8 cellular contexts compared by ENCODE assay signal in genomic region chrX:52261463-52262194, GRCh38.
DNase-seq lines count a peak whose midpoint lies in the region; ATAC-seq, FAIRE-seq and TF ChIP-seq lines count a peak whose summit lies in the region.

No MANE protein-coding gene starts in this region.

- peak overlapping the region; percentile 94 for H3K27ac Mint-ChIP-seq in type B pancreatic cell

- no peaks in the 10 kb centered on the region for H3K27me3 Mint-ChIP-seq in type B pancreatic cell

- peak; percentile 75 for TF ChIP-seq CTCF in cardiac muscle cell (IDR thresholded peaks at IDR 0.05; ENCODE audit: low read depth, low read length)
- TF ChIP-seq CTCF in type B pancreatic cell (conservative IDR thresholded peaks at IDR 0.05): peak; percentile 98

- H3K4me3 ChIP-seq in adipocyte (ENCODE audit: low read length) (peak overlapping the region; percentile 92), cardiac muscle cell (peak overlapping the region; percentile 65)

- no peaks in the 10 kb centered on the region for H3K36me3 Mint-ChIP-seq in type B pancreatic cell

- peak; percentile 49 for DNase-seq in GM12891 (ENCODE audit: insufficient read length, low spot score)
- peak; percentile 69 for DNase-seq in NCI-H128 (lab: John Stamatoyannopoulos, UW; ENCODE audit: unreplicated experiment)
- DNase-seq in SW 1271 (lab: John Stamatoyannopoulos, UW): peak; percentile 5 to 38
- peak; percentile 94 for DNase-seq in adipocyte (ENCODE audit: low read depth)
- DNase-seq in cardiac muscle cell (ENCODE audit: low read depth in 1 of 2, low spot score in 1 of 2): peak; percentile 91 to 92
- peak; percentile 87 for DNase-seq in pons (ENCODE audit: low spot score)
- peak; percentile 82 for DNase-seq in type B pancreatic cell (ENCODE audit: extremely low spot score, unreplicated experiment)

- no peaks in the 10 kb centered on the region for H3K9me3 ChIP-seq in adipocyte (ENCODE audit: control insufficient read depth, low read length)
- no peaks in the 10 kb centered on the region for H3K9me3 ChIP-seq in cardiac muscle cell (ENCODE audit: low read depth)

- H3K4me3 Mint-ChIP-seq in type B pancreatic cell: peak overlapping the region; percentile 92

- no peak for TF ChIP-seq POLR2A in GM12891 (IDR thresholded peaks at IDR 0.05; ENCODE audit: low read depth, low read length)

- peaks cover 8% of the 10 kb centered on the region for H3K4me1 ChIP-seq in adipocyte (ENCODE audit: control insufficient read depth, insufficient read depth, low read length)
- H3K4me1 ChIP-seq in cardiac muscle cell (ENCODE audit: low read depth): peaks cover 15% of the 10 kb centered on the region

- peak overlapping the region; percentile 97 for H3K27ac ChIP-seq in cardiac muscle cell

- peaks cover 13% of the 10 kb centered on the region for H3K4me1 Mint-ChIP-seq in type B pancreatic cell (ENCODE audit: unreplicated experiment)

- peak overlapping the region; percentile 89 for H3K9ac ChIP-seq in adipocyte (ENCODE audit: low read length)

- H3K36me3 ChIP-seq in adipocyte (ENCODE audit: control insufficient read depth, insufficient read depth, low read length, severe bottlenecking) (no peaks in the 10 kb centered on the region), cardiac muscle cell (no peaks in the 10 kb centered on the region)

- H3K27me3 ChIP-seq in adipocyte (replicated peaks; ENCODE audit: control insufficient read depth, insufficient read depth, low read length) (peaks cover 47% of the 10 kb centered on the region), cardiac muscle cell (no peaks in the 10 kb centered on the region)

- peak; percentile 67 for FAIRE-seq in GM12891 (lab: Jason Lieb, UNC)

- ATAC-seq in HG02763 (IDR thresholded peaks at IDR 0.05; ENCODE audit: unreplicated experiment): peak; percentile 98

- H3K9me3 Mint-ChIP-seq in type B pancreatic cell: no peaks in the 10 kb centered on the region

TF ChIP-seq in GM12891, 5 proteins besides CTCF, POLR2A, EP300 and RAD21:
- TF ChIP-seq TAF1 (IDR thresholded peaks at IDR 0.05; ENCODE audit: low read depth, low read length) (no peak), POLR2AphosphoS5 (IDR thresholded peaks at IDR 0.05; ENCODE audit: low read depth, low read length) (no peak), POU2F2 (IDR thresholded peaks at IDR 0.05; ENCODE audit: low read depth, low read length) (no peak), PAX5 (IDR thresholded peaks at IDR 0.05; ENCODE audit: insufficient read depth, low read length, severe bottlenecking) (no peak), SPI1 (IDR thresholded peaks at IDR 0.05; ENCODE audit: low read depth, low read length) (no peak)

Comparison
In these comparisons a context has a peak if more than half of its experiments do, and no peak if none do; other contexts are left out.
1. Peak in every context shown above with its lines: DNase-seq, ATAC-seq, H3K4me3 ChIP-seq and H3K27ac ChIP-seq.
2. DNase-seq: peak in every context shown above with its lines; median percentile 94 in adipocyte; 92 in cardiac muscle cell; 87 in pons; 82 in type B pancreatic cell; 69 in NCI-H128; 49 in GM12891; 22 in SW 1271.